ENCODE assay signal across 33 cellular contexts in the genomic region with DNA sequence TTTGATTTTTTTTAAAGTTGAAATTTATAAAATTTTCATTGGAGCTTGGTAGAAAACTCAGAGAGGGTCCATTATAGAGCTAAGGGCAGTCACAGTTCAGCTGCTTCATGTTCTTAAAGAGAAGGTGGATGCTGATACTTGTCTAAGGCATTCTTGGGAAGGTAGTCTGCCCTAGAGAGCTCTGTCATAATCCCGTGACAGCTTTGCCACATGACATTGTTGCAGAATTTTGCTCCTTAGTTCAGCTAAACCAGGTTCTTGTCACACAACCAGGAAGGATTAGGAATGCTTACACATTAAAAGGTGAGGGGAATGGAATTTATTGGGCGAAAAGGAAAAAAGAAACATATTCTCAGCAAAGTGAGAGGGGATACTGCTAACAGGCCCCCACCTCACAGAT.
"Had no signal": no experiment of that assay in that cellular context is flagged by ENCODE, and none has a peak within 500 bp of the region (broad histone marks: within the 10 kb centered on the region; RNA-seq: fewer than 3 reads in every experiment).

No MANE protein-coding gene starts in this region.

- H3K4me3 Mint-ChIP-seq: activated B cell treated with CpG ODN at 0.5 μM for 24 hours; activated CD4-positive, alpha-beta memory T cell treated with anti-CD3 and anti-CD28 coated beads, Interleukin-2, amount 10 ng/mL, durations not matched to agents 7 days and 5 days; activated CD4-positive, alpha-beta T cell treated with anti-CD3 and anti-CD28 coated beads, Interleukin-2, amount 10 ng/mL, durations not matched to agents 7 days and 5 days; activated CD8-positive, alpha-beta memory T cell treated with anti-CD3 and anti-CD28 coated beads, Interleukin-2, amount 10 ng/mL, durations not matched to agents 7 days and 5 days; activated CD8-positive, alpha-beta T cell treated with anti-CD3 and anti-CD28 coated beads, Interleukin-2, amount 10 ng/mL, durations not matched to agents 7 days and 5 days; activated naive CD4-positive, alpha-beta T cell treated with anti-CD3 and anti-CD28 coated beads, Interleukin-2, amount 10 ng/mL, durations not matched to agents 7 days and 5 days; activated naive CD4-positive, alpha-beta T cell treated with anti-CD3 and anti-CD28 coated beads, Interleukin-2, amount 50 U/mL, for 24 hours; activated naive CD8-positive, alpha-beta T cell; activated naive CD8-positive, alpha-beta T cell treated with anti-CD3 and anti-CD28 coated beads, Interleukin-2, amount 10 ng/mL, durations not matched to agents 7 days and 5 days; activated naive CD8-positive, alpha-beta T cell treated with anti-CD3 and anti-CD28 coated beads, Interleukin-2, amount 50 U/mL, for 24 hours; activated T-cell treated with anti-CD3 and anti-CD28 coated beads, Interleukin-2, amount 50 U/mL, for 24 hours; brain; T-helper 1 cell treated with Interleukin-12 subunit alpha and Interleukin-12 subunit beta and Interleukin-4 antibody, amounts not matched to agents 30 μg/mL and 1 μg/mL, for 36 hours; T-helper 2 cell treated with Interferon-gamma antibody and Interleukin-4, amounts not matched to agents 5 μg/mL and 100 μg/mL, for 36 hours had no signal

- H3K27me3 ChIP-seq: ascending aorta had no signal

- H3K9me3 ChIP-seq: ascending aorta had no signal

- H3K27ac Mint-ChIP-seq: activated B cell treated with CpG ODN at 0.5 μM for 24 hours; activated CD4-positive, alpha-beta memory T cell treated with anti-CD3 and anti-CD28 coated beads, Interleukin-2, amount 10 ng/mL, durations not matched to agents 7 days and 5 days; activated CD4-positive, alpha-beta T cell treated with anti-CD3 and anti-CD28 coated beads, Interleukin-2, amount 10 ng/mL, durations not matched to agents 7 days and 5 days; activated CD8-positive, alpha-beta memory T cell treated with anti-CD3 and anti-CD28 coated beads, Interleukin-2, amount 10 ng/mL, durations not matched to agents 7 days and 5 days; activated CD8-positive, alpha-beta T cell treated with anti-CD3 and anti-CD28 coated beads, Interleukin-2, amount 10 ng/mL, durations not matched to agents 7 days and 5 days; activated naive CD4-positive, alpha-beta T cell treated with anti-CD3 and anti-CD28 coated beads, Interleukin-2, amount 10 ng/mL, durations not matched to agents 7 days and 5 days; activated naive CD4-positive, alpha-beta T cell treated with anti-CD3 and anti-CD28 coated beads, Interleukin-2, amount 50 U/mL, for 24 hours; activated naive CD8-positive, alpha-beta T cell; activated naive CD8-positive, alpha-beta T cell treated with anti-CD3 and anti-CD28 coated beads, Interleukin-2, amount 10 ng/mL, durations not matched to agents 7 days and 5 days; activated naive CD8-positive, alpha-beta T cell treated with anti-CD3 and anti-CD28 coated beads, Interleukin-2, amount 50 U/mL, for 24 hours; activated T-cell treated with anti-CD3 and anti-CD28 coated beads, Interleukin-2, amount 50 U/mL, for 24 hours; activated T-helper 2 cell treated with anti-CD3 and anti-CD28 coated beads, Interferon-gamma antibody, Interleukin-2, Interleukin-4, amounts not matched to agents 10 μg/mL and 5 μg/mL and 100 μg/mL, durations not matched to agents 14 hours and 24 hours and 36 hours; brain; T-helper 1 cell treated with Interleukin-12 subunit alpha and Interleukin-12 subunit beta and Interleukin-4 antibody, amounts not matched to agents 30 μg/mL and 1 μg/mL, for 36 hours had no signal

- H3K36me3 ChIP-seq: ascending aorta had no signal

- H3K4me1 ChIP-seq: ascending aorta had no signal

- H3K9me3 Mint-ChIP-seq: activated B cell treated with CpG ODN at 0.5 μM for 24 hours; activated CD4-positive, alpha-beta memory T cell treated with anti-CD3 and anti-CD28 coated beads, Interleukin-2, amount 10 ng/mL, durations not matched to agents 7 days and 5 days; activated CD4-positive, alpha-beta T cell treated with anti-CD3 and anti-CD28 coated beads, Interleukin-2, amount 10 ng/mL, durations not matched to agents 7 days and 5 days; activated naive CD4-positive, alpha-beta T cell treated with anti-CD3 and anti-CD28 coated beads, Interleukin-2, amount 10 ng/mL, durations not matched to agents 7 days and 5 days; activated naive CD4-positive, alpha-beta T cell treated with anti-CD3 and anti-CD28 coated beads, Interleukin-2, amount 50 U/mL, for 24 hours; activated naive CD8-positive, alpha-beta T cell treated with anti-CD3 and anti-CD28 coated beads, Interleukin-2, amount 10 ng/mL, durations not matched to agents 7 days and 5 days; activated naive CD8-positive, alpha-beta T cell treated with anti-CD3 and anti-CD28 coated beads, Interleukin-2, amount 50 U/mL, for 24 hours; activated T-cell treated with anti-CD3 and anti-CD28 coated beads, Interleukin-2, amount 50 U/mL, for 24 hours; activated T-helper 2 cell treated with anti-CD3 and anti-CD28 coated beads, Interferon-gamma antibody, Interleukin-2, Interleukin-4, amounts not matched to agents 10 μg/mL and 5 μg/mL and 100 μg/mL, durations not matched to agents 14 hours and 24 hours and 36 hours; brain; T-helper 1 cell treated with Interleukin-12 subunit alpha and Interleukin-12 subunit beta and Interleukin-4 antibody, amounts not matched to agents 30 μg/mL and 1 μg/mL, for 36 hours; T-helper 2 cell treated with Interferon-gamma antibody and Interleukin-4, amounts not matched to agents 5 μg/mL and 100 μg/mL, for 36 hours had no signal

- H3K4me3 ChIP-seq: ascending aorta had no signal

- FAIRE-seq: TTC549 had no signal

- ATAC-seq: activated CD8-positive, alpha-beta memory T cell treated with anti-CD3 and anti-CD28 coated beads, Interleukin-2, amount 10 ng/mL, durations not matched to agents 7 days and 5 days; activated CD8-positive, alpha-beta T cell treated with anti-CD3 and anti-CD28 coated beads, Interleukin-2, amount 10 ng/mL, durations not matched to agents 7 days and 5 days; activated naive CD8-positive, alpha-beta T cell treated with anti-CD3 and anti-CD28 coated beads, Interleukin-2, amount 50 U/mL, for 24 hours had no signal

- H3K27ac ChIP-seq: ascending aorta, VCaP had no signal

- DNase-seq: activated B cell treated with CpG ODN at 0.5 μM for 24 hours; activated CD4-positive, alpha-beta memory T cell treated with anti-CD3 and anti-CD28 coated beads, Interleukin-2, amount 10 ng/mL, durations not matched to agents 7 days and 5 days; activated CD4-positive, alpha-beta T cell treated with anti-CD3 and anti-CD28 coated beads for 4 hours; activated CD4-positive, alpha-beta T cell treated with anti-CD3 and anti-CD28 coated beads, Interleukin-2, amount 10 ng/mL, durations not matched to agents 7 days and 5 days; activated CD4-positive, alpha-beta T cell treated with anti-CD3 and anti-CD28 coated beads, Interleukin-2, amount 50 U/mL, for 48 hours; activated CD4-positive, CD25-positive, alpha-beta regulatory T cell treated with anti-CD3 and anti-CD28 coated beads, Interleukin-2, amount 50 U/mL, for 72 hours; activated CD8-positive, alpha-beta memory T cell treated with anti-CD3 and anti-CD28 coated beads for 24 hours; activated CD8-positive, alpha-beta memory T cell treated with anti-CD3 and anti-CD28 coated beads, Interleukin-2, amount 10 ng/mL, durations not matched to agents 7 days and 5 days; activated CD8-positive, alpha-beta memory T cell treated with anti-CD3 and anti-CD28 coated beads, Interleukin-2, amount 50 U/mL, for 48 hours; activated CD8-positive, alpha-beta T cell treated with anti-CD3 and anti-CD28 coated beads, Interleukin-2, amount 10 ng/mL, durations not matched to agents 7 days and 5 days; activated effector memory CD4-positive, alpha-beta T cell treated with Interleukin-2 at 50 U/mL for 16 hours; activated gamma-delta T cell; activated naive CD4-positive, alpha-beta T cell treated with anti-CD3 and anti-CD28 coated beads, Interleukin-2, amount 10 ng/mL, durations not matched to agents 7 days and 5 days; activated naive CD4-positive, alpha-beta T cell treated with Interleukin-2 at 50 U/mL for 16 hours; activated naive CD8-positive, alpha-beta T cell treated with anti-CD3 and anti-CD28 coated beads, Interleukin-2, amount 10 ng/mL, durations not matched to agents 7 days and 5 days; activated naive CD8-positive, alpha-beta T cell treated with anti-CD3 and anti-CD28 coated beads, Interleukin-2, amount 50 U/mL, for 24 hours; activated T-cell treated with anti-CD3 and anti-CD28 coated beads, Interleukin-2, amount 50 U/mL, for 24 hours; activated T-cell treated with anti-CD3 and anti-CD28 coated beads, Interleukin-2, amount 50 U/mL, for 48 hours; amygdala; anterior cingulate cortex; central memory CD4-positive, alpha-beta T cell; T-helper 1 cell; T-helper 2 cell; T-helper 9 cell had no signal

- H3K4me1 Mint-ChIP-seq: activated B cell treated with CpG ODN at 0.5 μM for 24 hours; activated CD4-positive, alpha-beta memory T cell treated with anti-CD3 and anti-CD28 coated beads, Interleukin-2, amount 10 ng/mL, durations not matched to agents 7 days and 5 days; activated CD4-positive, alpha-beta T cell treated with anti-CD3 and anti-CD28 coated beads, Interleukin-2, amount 10 ng/mL, durations not matched to agents 7 days and 5 days; activated CD8-positive, alpha-beta memory T cell treated with anti-CD3 and anti-CD28 coated beads, Interleukin-2, amount 10 ng/mL, durations not matched to agents 7 days and 5 days; activated naive CD4-positive, alpha-beta T cell treated with anti-CD3 and anti-CD28 coated beads, Interleukin-2, amount 10 ng/mL, durations not matched to agents 7 days and 5 days; activated naive CD4-positive, alpha-beta T cell treated with anti-CD3 and anti-CD28 coated beads, Interleukin-2, amount 50 U/mL, for 24 hours; activated naive CD8-positive, alpha-beta T cell treated with anti-CD3 and anti-CD28 coated beads, Interleukin-2, amount 10 ng/mL, durations not matched to agents 7 days and 5 days; brain had no signal

- H3K27me3 Mint-ChIP-seq: activated CD4-positive, alpha-beta memory T cell treated with anti-CD3 and anti-CD28 coated beads, Interleukin-2, amount 10 ng/mL, durations not matched to agents 7 days and 5 days; activated CD4-positive, alpha-beta T cell treated with anti-CD3 and anti-CD28 coated beads, Interleukin-2, amount 10 ng/mL, durations not matched to agents 7 days and 5 days; activated CD8-positive, alpha-beta memory T cell treated with anti-CD3 and anti-CD28 coated beads, Interleukin-2, amount 10 ng/mL, durations not matched to agents 7 days and 5 days; activated naive CD4-positive, alpha-beta T cell treated with anti-CD3 and anti-CD28 coated beads, Interleukin-2, amount 10 ng/mL, durations not matched to agents 7 days and 5 days; activated naive CD4-positive, alpha-beta T cell treated with anti-CD3 and anti-CD28 coated beads, Interleukin-2, amount 50 U/mL, for 24 hours; activated naive CD8-positive, alpha-beta T cell; activated naive CD8-positive, alpha-beta T cell treated with anti-CD3 and anti-CD28 coated beads, Interleukin-2, amount 50 U/mL, for 24 hours had no signal

- H3K36me3 Mint-ChIP-seq: activated CD8-positive, alpha-beta memory T cell treated with anti-CD3 and anti-CD28 coated beads, Interleukin-2, amount 10 ng/mL, durations not matched to agents 7 days and 5 days; activated naive CD4-positive, alpha-beta T cell treated with anti-CD3 and anti-CD28 coated beads, Interleukin-2, amount 10 ng/mL, durations not matched to agents 7 days and 5 days; activated naive CD4-positive, alpha-beta T cell treated with anti-CD3 and anti-CD28 coated beads, Interleukin-2, amount 50 U/mL, for 24 hours; activated naive CD8-positive, alpha-beta T cell; activated naive CD8-positive, alpha-beta T cell treated with anti-CD3 and anti-CD28 coated beads, Interleukin-2, amount 10 ng/mL, durations not matched to agents 7 days and 5 days; brain had no signal
